Comparison of ENCODE assay signal across 9 cellular contexts in genomic region chr11:37449146-37449545, GRCh38.
DNase-seq lines count a peak whose midpoint lies in the region; ATAC-seq and TF ChIP-seq lines count a peak whose summit lies in the region.
"Had no signal": no experiment of that assay in that cellular context is flagged by ENCODE, and none has a peak within 500 bp of the region (broad histone marks: within the 10 kb centered on the region; RNA-seq: fewer than 3 reads in every experiment).

No MANE protein-coding gene starts in this region.

- H3K27ac Mint-ChIP-seq in immature natural killer cell = peak overlapping the region in 3 of 6 donors; percentile 23 to 79 (median 66)
- no peak overlapping the region for H3K27ac Mint-ChIP-seq in activated CD4-positive, alpha-beta memory T cell treated with anti-CD3 and anti-CD28 coated beads for 36 hours

- H3K36me3 ChIP-seq in suprapubic skin = no peaks in the 10 kb centered on the region

- TF ChIP-seq EP300 in suprapubic skin (IDR thresholded peaks at IDR 0.05) = no peak

- ATAC-seq in HG03432 (IDR thresholded peaks at IDR 0.05; ENCODE audit: unreplicated experiment) (peak; percentile 51), GM21381 (IDR thresholded peaks at IDR 0.05; ENCODE audit: unreplicated experiment) (no peak)

- CTCF ChIA-PET in activated CD4-positive, alpha-beta memory T cell treated with anti-CD3 and anti-CD28 coated beads for 36 hours (lab: Charles Lee) = no interaction called here

- intact Hi-C loops in activated CD4-positive, alpha-beta memory T cell treated with anti-CD3 and anti-CD28 coated beads for 36 hours (cut with micrococcal nuclease) = no loop called here

- peaks cover 0 to 16% (median under 1%) of the 10 kb centered on the region in 6 donors for H3K9me3 Mint-ChIP-seq in immature natural killer cell
- H3K9me3 Mint-ChIP-seq in activated CD4-positive, alpha-beta memory T cell treated with anti-CD3 and anti-CD28 coated beads for 36 hours = peaks cover 13% of the 10 kb centered on the region

- peak overlapping the region in 3 of 5 donors; percentile 21 to 72 (median 52) for H3K4me3 Mint-ChIP-seq in immature natural killer cell
- H3K4me3 Mint-ChIP-seq in activated CD4-positive, alpha-beta memory T cell treated with anti-CD3 and anti-CD28 coated beads for 36 hours = no peak overlapping the region
- H3K4me3 Mint-ChIP-seq: central memory CD8-positive, alpha-beta T cell had no signal

- peak; percentile 40 for TF ChIP-seq CTCF in AG09319 (IDR thresholded peaks at IDR 0.05; ENCODE audit: low read depth, low read length)
- no peak for TF ChIP-seq CTCF in suprapubic skin (IDR thresholded peaks at IDR 0.05)

- POLR2A ChIA-PET in activated CD4-positive, alpha-beta memory T cell treated with anti-CD3 and anti-CD28 coated beads for 36 hours (lab: Charles Lee) = no interaction called here

- TF ChIP-seq POLR2A in suprapubic skin (IDR thresholded peaks at IDR 0.05) = no peak

- no peak overlapping the region for H3K27ac ChIP-seq in suprapubic skin

- 22% methylated on average over 3 of the region's 3 CpGs for WGBS in suprapubic skin

- peaks cover 0 to 1% (median 0%) of the 10 kb centered on the region in 3 donors for H3K27me3 Mint-ChIP-seq in immature natural killer cell (ENCODE audit: low read depth in 3 of 3)
- no peaks in the 10 kb centered on the region for H3K27me3 Mint-ChIP-seq in activated CD4-positive, alpha-beta memory T cell treated with anti-CD3 and anti-CD28 coated beads for 36 hours
- H3K27me3 Mint-ChIP-seq: central memory CD8-positive, alpha-beta T cell had no signal

- peaks cover 0 to 8% (median 3%) of the 10 kb centered on the region in 3 donors for H3K36me3 Mint-ChIP-seq in immature natural killer cell
- no peaks in the 10 kb centered on the region for H3K36me3 Mint-ChIP-seq in activated CD4-positive, alpha-beta memory T cell treated with anti-CD3 and anti-CD28 coated beads for 36 hours

- H3K9me3 ChIP-seq in suprapubic skin = no peaks in the 10 kb centered on the region

- DNase-seq in AG09319 (ENCODE audit: extremely low read depth, low read depth) (peak; percentile 19), SKM-1 (lab: John Stamatoyannopoulos, UW; ENCODE audit: unreplicated experiment) (peak; percentile 23), immature natural killer cell (peak; percentile 19 to 39 (median 30)), suprapubic skin (ENCODE audit: low spot score in 2 of 2) (no peak)
- DNase-seq in activated CD4-positive, alpha-beta T cell treated with anti-CD3 and anti-CD28 coated beads, Interleukin-2, amount 50 U/mL, for 48 hours = no peak
- no peak for DNase-seq in activated CD4-positive, alpha-beta memory T cell treated with anti-CD3 and anti-CD28 coated beads for 36 hours

- H3K27me3 ChIP-seq in suprapubic skin = no peaks in the 10 kb centered on the region

- H3K4me1 ChIP-seq in suprapubic skin = peaks cover 5% of the 10 kb centered on the region

- peaks cover 48 to 52% of the 10 kb centered on the region in 2 donors for H3K4me1 Mint-ChIP-seq in immature natural killer cell
- no peaks in the 10 kb centered on the region for H3K4me1 Mint-ChIP-seq in activated CD4-positive, alpha-beta memory T cell treated with anti-CD3 and anti-CD28 coated beads for 36 hours (ENCODE audit: low read depth)
- H3K4me1 Mint-ChIP-seq: central memory CD8-positive, alpha-beta T cell had no signal

- H3K4me3 ChIP-seq in suprapubic skin = no peak overlapping the region

Comparison
In these comparisons a context has a peak if more than half of its experiments do, and no peak if none do; other contexts are left out.
1. DNase-seq: peak in AG09319 (single experiment), SKM-1 (single experiment) and immature natural killer cell (3 of 3); none in suprapubic skin (0 of 2), activated CD4-positive, alpha-beta T cell treated with anti-CD3 and anti-CD28 coated beads, Interleukin-2, amount 50 U/mL, for 48 hours (0 of 2) and activated CD4-positive, alpha-beta memory T cell treated with anti-CD3 and anti-CD28 coated beads for 36 hours (single experiment).